In genomic region chr2:237694423-237695194, GRCh38 we compare ENCODE assay signal across 8 cellular contexts.
DNase-seq lines count a peak whose midpoint lies in the region; ATAC-seq and TF ChIP-seq lines count a peak whose summit lies in the region.

No MANE protein-coding gene starts in this region.

- no peaks in the 10 kb centered on the region for H3K27me3 Mint-ChIP-seq in CD4-positive, CD25-positive, alpha-beta regulatory T cell
- H3K27me3 Mint-ChIP-seq in naive B cell: no peaks in the 10 kb centered on the region

- H3K4me2 ChIP-seq in KMS-11: peak overlapping the region; percentile 83

- H3K27ac Mint-ChIP-seq in CD4-positive, CD25-positive, alpha-beta regulatory T cell: peak overlapping the region; percentile 85 to 95 (median 92)
- H3K27ac Mint-ChIP-seq in naive B cell: peak overlapping the region; percentile 80 to 99 (median 96)

- peaks cover 0 to 3% (median 0%) of the 10 kb centered on the region in 7 donors for H3K9me3 Mint-ChIP-seq in CD4-positive, CD25-positive, alpha-beta regulatory T cell
- no peaks in the 10 kb centered on the region for H3K9me3 Mint-ChIP-seq in naive B cell

- 0 out of 2 replicates have a peak, but pooled peaks have one; percentile 4 for TF ChIP-seq CTCF in KMS-11 (conservative IDR thresholded peaks at IDR 0.05; ENCODE audit: low read depth, low read length)
- no peak for TF ChIP-seq CTCF in brain microvascular endothelial cell (IDR thresholded peaks at IDR 0.05; ENCODE audit: low read depth, low read length, missing control alignments)

- no peaks in the 10 kb centered on the region for H3K36me3 ChIP-seq in CD4-positive, CD25-positive, alpha-beta regulatory T cell (ENCODE audit: control insufficient read depth, insufficient read depth, low read length)
- H3K36me3 ChIP-seq in KMS-11 (ENCODE audit: insufficient read depth): no peaks in the 10 kb centered on the region
- H3K36me3 ChIP-seq in brain microvascular endothelial cell (replicated peaks): no peaks in the 10 kb centered on the region

- no peaks in the 10 kb centered on the region for H3K27me3 ChIP-seq in CD4-positive, CD25-positive, alpha-beta regulatory T cell (ENCODE audit: control insufficient read depth, insufficient read depth, low read length)
- no peaks in the 10 kb centered on the region for H3K27me3 ChIP-seq in KMS-11 (ENCODE audit: insufficient read depth, low read depth)
- no peaks in the 10 kb centered on the region for H3K27me3 ChIP-seq in brain microvascular endothelial cell (replicated peaks)

- no peaks in the 10 kb centered on the region for H4K20me1 ChIP-seq in KMS-11 (ENCODE audit: insufficient read depth)

- no peaks in the 10 kb centered on the region for H3K9me3 ChIP-seq in CD4-positive, CD25-positive, alpha-beta regulatory T cell (ENCODE audit: control insufficient read depth in 2 of 2, low read length in 2 of 2)

- peak overlapping the region; percentile 89; the same call in 1 of the 2 replicates for H3K9ac ChIP-seq in KMS-11

- no peaks in the 10 kb centered on the region for H3K36me3 Mint-ChIP-seq in CD4-positive, CD25-positive, alpha-beta regulatory T cell
- no peaks in the 10 kb centered on the region for H3K36me3 Mint-ChIP-seq in naive B cell

- peak in 1 of 3 donors; percentile 70 for DNase-seq in CD4-positive, CD25-positive, alpha-beta regulatory T cell
- DNase-seq in brain microvascular endothelial cell: no peak
- no peak for DNase-seq in naive B cell
- no peak for DNase-seq in glomerular visceral epithelial cell (ENCODE audit: extremely low spot score)
- no peak for DNase-seq in NCI-H2029 treated with DMSO at 0.1 percent for 48 hours (lab: John Stamatoyannopoulos, UW)
- no peak for DNase-seq in substantia nigra (lab: John Stamatoyannopoulos, UW)
- no peak for DNase-seq in T1000 (lab: John Stamatoyannopoulos, UW)

- peak overlapping the region; percentile 87 to 98 (median 97) for H3K4me3 Mint-ChIP-seq in CD4-positive, CD25-positive, alpha-beta regulatory T cell
- peak overlapping the region; percentile 83 to 95 (median 92) for H3K4me3 Mint-ChIP-seq in naive B cell

- in situ Hi-C loops in brain microvascular endothelial cell (cut with HindIII; ENCODE audit: low pct_ligation_motif_present, low sequenced_read_pairs): no loop called here

- no peak overlapping the region for H2AFZ ChIP-seq in KMS-11 (ENCODE audit: low read depth)

- H3K4me1 Mint-ChIP-seq in CD4-positive, CD25-positive, alpha-beta regulatory T cell: peaks cover 37 to 79% (median 65%) of the 10 kb centered on the region in 4 donors
- peaks cover 69 to 79% (median 78%) of the 10 kb centered on the region in 3 donors for H3K4me1 Mint-ChIP-seq in naive B cell

- peak overlapping the region; percentile 93 for H3K27ac ChIP-seq in CD4-positive, CD25-positive, alpha-beta regulatory T cell (ENCODE audit: insufficient read depth, low read length, poor library complexity, severe bottlenecking)
- H3K27ac ChIP-seq in KMS-11 (peak overlapping the region; percentile 98; the same call in 1 of the 2 replicates), brain microvascular endothelial cell (peak overlapping the region; percentile 53), substantia nigra (ENCODE audit: low read depth, low read length, poor library complexity, severe bottlenecking) (no peak overlapping the region)

- H3K4me1 ChIP-seq in CD4-positive, CD25-positive, alpha-beta regulatory T cell (ENCODE audit: control insufficient read depth, insufficient read depth, low read length, poor library complexity, severe bottlenecking): peaks cover 82% of the 10 kb centered on the region
- peaks cover 78% of the 10 kb centered on the region for H3K4me1 ChIP-seq in KMS-11 (ENCODE audit: low read depth, poor library complexity, severe bottlenecking)

- peak overlapping the region; percentile 84 for H3K4me3 ChIP-seq in CD4-positive, CD25-positive, alpha-beta regulatory T cell (ENCODE audit: low read depth, low read length)
- no peak overlapping the region for H3K4me3 ChIP-seq in KMS-11 (IDR thresholded peaks at IDR 0.05; ENCODE audit: insufficient read depth, low read depth, low read length)
- H3K4me3 ChIP-seq in brain microvascular endothelial cell (ENCODE audit: low read depth, low read length): no peak overlapping the region

- ATAC-seq in CD4-positive, CD25-positive, alpha-beta regulatory T cell (ENCODE audit: low read depth in 2 of 2): no peak
- no peak for ATAC-seq in naive B cell (ENCODE audit: low read depth in 2 of 2)

- H3K79me2 ChIP-seq in KMS-11 (ENCODE audit: insufficient read depth, low read depth): peaks cover 61% of the 10 kb centered on the region
